ENCODE assay signal across 1 cellular context in genomic region chr10:102230861-102231356, GRCh38.
A peak's percentile ranks its signal among the peaks of the same experiment; 100 is the strongest.
TF ChIP-seq lines count a peak whose summit lies in the region.

No MANE protein-coding gene starts in this region.

TF ChIP-seq in HEK293, 187 proteins besides CTCF, POLR2A, EP300 and RAD21 (continued from another document):
- TF ChIP-seq ZNF488 (tag by site-specific recombination; IDR thresholded peaks at IDR 0.05) (no peak), KLF1 (tag by site-specific recombination; IDR thresholded peaks at IDR 0.05) (peak; percentile 51), EGR2 (tag by site-specific recombination; IDR thresholded peaks at IDR 0.05; ENCODE audit: low read depth) (peak; percentile 83), HIC1 (tag by site-specific recombination; IDR thresholded peaks at IDR 0.05) (peak; percentile 45), ZNF501 (tag by site-specific recombination; IDR thresholded peaks at IDR 0.05) (0 out of 2 replicates have a peak, but pooled peaks have one; percentile 28), SP2 (tag by site-specific recombination; IDR thresholded peaks at IDR 0.05) (peak; percentile 79), PBX3 (CRISPR knock-in tag; IDR thresholded peaks at IDR 0.05) (no peak), MZF1 (tag by site-specific recombination; IDR thresholded peaks at IDR 0.05; ENCODE audit: borderline replicate concordance) (no peak), ZNF398 (tag by site-specific recombination; IDR thresholded peaks at IDR 0.05) (peak; percentile 47; the same call in 1 of the 2 replicates), ZNF692 (tag by site-specific recombination; IDR thresholded peaks at IDR 0.05) (0 out of 2 replicates have a peak, but pooled peaks have one; percentile 11), ZNF600 (tag by site-specific recombination; IDR thresholded peaks at IDR 0.05) (peak; percentile 50; the same call in 1 of the 2 replicates), KLF8 (tag by site-specific recombination; IDR thresholded peaks at IDR 0.05) (peak; percentile 69), ZNF175 (tag by site-specific recombination; IDR thresholded peaks at IDR 0.05) (no peak), PRDM10 (tag by site-specific recombination; IDR thresholded peaks at IDR 0.05) (no peak), WT1 (tag by site-specific recombination; IDR thresholded peaks at IDR 0.05) (peak; percentile 25; the same call in 1 of the 2 replicates), ZBTB10 (tag by site-specific recombination; IDR thresholded peaks at IDR 0.05) (peak; percentile 79), ZNF473 (tag by site-specific recombination; IDR thresholded peaks at IDR 0.05) (no peak), ZFP37 (tag by site-specific recombination; IDR thresholded peaks at IDR 0.05) (peak; percentile 44; the same call in 1 of the 2 replicates), ZNF610 (tag by site-specific recombination; IDR thresholded peaks at IDR 0.05; ENCODE audit: borderline replicate concordance) (0 out of 2 replicates have a peak, but pooled peaks have one; percentile 14), ZBTB26 (tag by site-specific recombination; optimal IDR thresholded peaks at IDR 0.05) (peak; percentile 68), ZNF658 (tag by site-specific recombination; IDR thresholded peaks at IDR 0.05) (no peak), PATZ1 (tag by site-specific recombination; IDR thresholded peaks at IDR 0.05) (peak; percentile 20), ZNF148 (tag by site-specific recombination; IDR thresholded peaks at IDR 0.05; ENCODE audit: borderline replicate concordance) (no peak), ZXDB (tag by site-specific recombination; IDR thresholded peaks at IDR 0.05) (peak; percentile 13)
